Comparison of ENCODE assay signal across 21 cellular contexts in genomic region chr4:19575959-19576358, GRCh38.
DNase-seq lines count a peak whose midpoint lies in the region; ATAC-seq and TF ChIP-seq lines count a peak whose summit lies in the region.
"Had no signal": no experiment of that assay in that cellular context is flagged by ENCODE, and none has a peak within 500 bp of the region (broad histone marks: within the 10 kb centered on the region; RNA-seq: fewer than 3 reads in every experiment).

No MANE protein-coding gene starts in this region.

- H3K27me3 ChIP-seq in BLaER1 treated with 17β-estradiol and CSF1 and Interleukin-3, amounts not matched to agents 10 nM and 100 nM: no peaks in the 10 kb centered on the region
- H3K27me3 ChIP-seq: esophagus squamous epithelium, SJCRH30, suprapubic skin had no signal

- peak overlapping the region in 6 of 11 experiments; percentile 4 to 52 (median 12); a peak in 6 of 22 replicates for H3K4me2 ChIP-seq in BLaER1 treated with 17β-estradiol and CSF1 and Interleukin-3, amounts not matched to agents 10 nM and 100 nM

- peak; percentile 52 for ATAC-seq in HG02885 (IDR thresholded peaks at IDR 0.05; ENCODE audit: poor library complexity, unreplicated experiment)
- no peak for ATAC-seq in GM19023 (IDR thresholded peaks at IDR 0.05; ENCODE audit: unreplicated experiment)

- in situ Hi-C loops in GM13977 (cut with MboI; ENCODE audit: low pct_unique_long_range_greater_than_20kb, low sequenced_read_pairs, unreplicated experiment): no loop called here

- peak; percentile 34 for DNase-seq in RPMI8226
- peak; percentile 54 for DNase-seq in kidney tubule cell (ENCODE audit: low spot score)
- no peak for DNase-seq in glomerular visceral epithelial cell (ENCODE audit: extremely low spot score)
- no peak for DNase-seq in GM13977 (ENCODE audit: low spot score)
- DNase-seq: activated B cell treated with CpG ODN at 0.5 μM for 24 hours; activated CD4-positive, alpha-beta memory T cell treated with anti-CD3 and anti-CD28 coated beads for 36 hours; activated naive CD4-positive, alpha-beta T cell treated with anti-CD3 and anti-CD28 coated beads for 36 hours; aorta; esophagus squamous epithelium; GF-D8; NCI-H2107; NCI-H510A treated with DMSO at 0.1 percent for 48 hours; nucleus accumbens; SJCRH30; stimulated activated CD4-positive, alpha-beta T cell treated with anti-CD3 and anti-CD28 coated beads, Interleukin-12 subunit alpha, Interleukin-12 subunit beta, amount 100 ng/mL, for 4 hours; stimulated activated CD8-positive, alpha-beta memory T cell treated with anti-CD3 and anti-CD28 coated beads, Interleukin-4, amount 100 ng/mL, for 48 hours; T-helper 2 cell had no signal

- H3K36me3 ChIP-seq in BLaER1 treated with 17β-estradiol and CSF1 and Interleukin-3, amounts not matched to agents 10 nM and 100 nM: no peaks in the 10 kb centered on the region
- H3K36me3 ChIP-seq: esophagus squamous epithelium, SJCRH30, suprapubic skin had no signal

- H3K4me3 ChIP-seq in BLaER1 treated with 17β-estradiol and CSF1 and Interleukin-3, amounts not matched to agents 10 nM and 100 nM: no peak overlapping the region
- H3K4me3 ChIP-seq: esophagus squamous epithelium, SJCRH30, suprapubic skin had no signal

- no peak for TF ChIP-seq CTCF in GM13977 (IDR thresholded peaks at IDR 0.05; ENCODE audit: extremely low read depth, insufficient read depth, missing control alignments)

- no peaks in the 10 kb centered on the region for H3K9me3 ChIP-seq in BLaER1 treated with 17β-estradiol and CSF1 and Interleukin-3, amounts not matched to agents 10 nM and 100 nM (replicated peaks in 1 of 11)
- H3K9me3 ChIP-seq: esophagus squamous epithelium, SJCRH30, suprapubic skin had no signal

- H4K20me1 ChIP-seq in BLaER1 treated with 17β-estradiol and CSF1 and Interleukin-3, amounts not matched to agents 10 nM and 100 nM: no peaks in the 10 kb centered on the region

- peak overlapping the region in 2 of 11 experiments; percentile 2 to 46; a peak in 1 of 22 replicates for H3K27ac ChIP-seq in BLaER1 treated with 17β-estradiol and CSF1 and Interleukin-3, amounts not matched to agents 10 nM and 100 nM
- H3K27ac ChIP-seq: esophagus squamous epithelium, SJCRH30, suprapubic skin had no signal

- peaks cover under 1 to 22% (median 5%) of the 10 kb centered on the region in 10 experiments; a peak in 13 of 20 replicates for H3K4me1 ChIP-seq in BLaER1 treated with 17β-estradiol and CSF1 and Interleukin-3, amounts not matched to agents 10 nM and 100 nM
- H3K4me1 ChIP-seq: SJCRH30, suprapubic skin had no signal

- H3K9ac ChIP-seq in BLaER1 treated with 17β-estradiol and CSF1 and Interleukin-3, amounts not matched to agents 10 nM and 100 nM: no peak overlapping the region

Comparison
In these comparisons a context has a peak if more than half of its experiments do, and no peak if none do; other contexts are left out.
1. DNase-seq: peak in RPMI8226 (single experiment) and kidney tubule cell (single experiment); none in glomerular visceral epithelial cell (single experiment) and GM13977 (single experiment).